In the genomic region with DNA sequence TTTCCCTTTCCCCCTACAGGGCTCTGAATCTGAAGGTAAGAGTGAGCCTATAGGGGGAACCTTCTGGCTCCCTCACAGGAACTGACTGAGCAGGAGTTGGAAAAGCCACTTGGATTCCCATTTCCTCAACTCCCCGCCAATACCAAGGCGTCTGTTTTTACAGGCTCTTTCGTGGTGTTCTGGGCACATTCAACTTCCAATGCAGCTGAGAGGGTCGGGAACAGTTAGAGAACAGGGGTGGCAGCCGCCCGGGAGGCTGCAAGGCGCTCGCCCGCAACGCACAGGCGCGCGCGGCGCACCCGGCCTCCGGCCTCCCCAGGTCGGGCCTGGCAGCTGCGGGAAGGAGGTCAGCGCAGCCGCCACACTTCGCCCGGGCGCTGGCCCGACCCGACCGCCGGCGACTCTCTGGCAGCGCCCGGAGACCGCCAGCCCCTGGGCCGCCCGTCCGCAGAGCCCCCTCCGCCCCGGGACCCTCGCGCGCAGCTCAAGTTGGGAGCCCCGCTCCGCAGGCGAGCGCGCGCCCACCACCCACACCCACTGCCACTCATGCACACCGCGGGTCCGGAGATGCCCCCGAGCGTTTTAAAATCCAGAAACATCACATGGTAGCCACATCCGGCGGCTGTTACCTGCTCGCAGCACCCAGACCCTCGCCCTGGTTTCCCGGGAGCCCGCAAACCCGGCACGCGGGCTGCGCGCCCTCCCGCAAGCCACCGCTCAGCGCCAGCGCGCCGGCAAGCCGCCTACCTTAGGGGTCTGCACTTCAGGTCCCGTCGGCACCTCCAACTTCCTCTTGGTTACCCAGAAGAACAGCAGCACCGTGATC, we compare ENCODE assay signal across 9 cellular contexts. TPM values are rescaled to one million over a fixed set of nuclear protein-coding genes. Genes with fewer than 3 reads are reported as not detected.
DNase-seq lines count a peak whose midpoint lies in the region; ATAC-seq and TF ChIP-seq lines count a peak whose summit lies in the region.
"Had no signal": no experiment of that assay in that cellular context is flagged by ENCODE, and none has a peak within 500 bp of the region (broad histone marks: within the 10 kb centered on the region; RNA-seq: fewer than 3 reads in every experiment).

No MANE protein-coding gene starts in this region.

- TF ChIP-seq CTCF in CD14-positive monocyte (IDR thresholded peaks at IDR 0.05), result no peak

- no peak for TF ChIP-seq POLR2A in GM18505 (IDR thresholded peaks at IDR 0.05; ENCODE audit: borderline replicate concordance, extremely low read depth, insufficient read depth, insufficient read length)

- peaks cover 23 to 40% (median 34%) of the 10 kb centered on the region in 3 donors for H3K27me3 Mint-ChIP-seq in CD14-positive monocyte (ENCODE audit: low read depth in 3 of 3)
- peaks cover 65% of the 10 kb centered on the region for H3K27me3 Mint-ChIP-seq in activated naive CD8-positive, alpha-beta T cell treated with anti-CD3 and anti-CD28 coated beads, Interleukin-2, amount 10 ng/mL, durations not matched to agents 7 days and 5 days
- peaks cover 82% of the 10 kb centered on the region for H3K27me3 Mint-ChIP-seq in stimulated activated naive CD8-positive, alpha-beta T cell treated with anti-CD3 and anti-CD28 coated beads, Interleukin-15, amount 100 ng/mL, for 72 hours

- no peak overlapping the region for H3K27ac Mint-ChIP-seq in CD14-positive monocyte
- no peak overlapping the region for H3K27ac Mint-ChIP-seq in activated naive CD8-positive, alpha-beta T cell treated with anti-CD3 and anti-CD28 coated beads, Interleukin-2, amount 10 ng/mL, durations not matched to agents 7 days and 5 days
- H3K27ac Mint-ChIP-seq in stimulated activated naive CD8-positive, alpha-beta T cell treated with anti-CD3 and anti-CD28 coated beads, Interleukin-15, amount 100 ng/mL, for 72 hours, result peak overlapping the region in 1 of 2 donors; percentile 37

- POLR2A ChIA-PET in activated naive CD8-positive, alpha-beta T cell treated with anti-CD3 and anti-CD28 coated beads, Interleukin-2, amount 10 ng/mL, durations not matched to agents 7 days and 5 days (lab: Charles Lee), result no interaction called here

- peak overlapping the region; percentile 70 to 91 for H3K4me3 Mint-ChIP-seq in CD14-positive monocyte
- peak overlapping the region; percentile 53 for H3K4me3 Mint-ChIP-seq in activated naive CD8-positive, alpha-beta T cell treated with anti-CD3 and anti-CD28 coated beads, Interleukin-2, amount 10 ng/mL, durations not matched to agents 7 days and 5 days
- H3K4me3 Mint-ChIP-seq in stimulated activated naive CD8-positive, alpha-beta T cell treated with anti-CD3 and anti-CD28 coated beads, Interleukin-15, amount 100 ng/mL, for 72 hours, result peak overlapping the region; percentile 78 to 92

- intact Hi-C loops in CD14-positive monocyte (cut with micrococcal nuclease), result no loop called here

- peak; percentile 8 for ATAC-seq in HG02981 (IDR thresholded peaks at IDR 0.05; ENCODE audit: unreplicated experiment)
- peak; percentile 12 for ATAC-seq in activated naive CD8-positive, alpha-beta T cell treated with anti-CD3 and anti-CD28 coated beads, Interleukin-2, amount 10 ng/mL, durations not matched to agents 7 days and 5 days (ENCODE audit: low read depth)
- peak; percentile 32 for ATAC-seq in stimulated activated naive CD8-positive, alpha-beta T cell treated with anti-CD3 and anti-CD28 coated beads, Interleukin-15, amount 100 ng/mL, for 72 hours
- no peak for ATAC-seq in GM18511 (IDR thresholded peaks at IDR 0.05; ENCODE audit: unreplicated experiment)
- ATAC-seq in GM18505 (IDR thresholded peaks at IDR 0.05; ENCODE audit: unreplicated experiment), result no peak

- H3K9me3 Mint-ChIP-seq in CD14-positive monocyte, result peaks cover 0 to 4% (median 0%) of the 10 kb centered on the region in 7 donors
- no peaks in the 10 kb centered on the region for H3K9me3 Mint-ChIP-seq in activated naive CD8-positive, alpha-beta T cell treated with anti-CD3 and anti-CD28 coated beads, Interleukin-2, amount 10 ng/mL, durations not matched to agents 7 days and 5 days
- no peaks in the 10 kb centered on the region for H3K9me3 Mint-ChIP-seq in stimulated activated naive CD8-positive, alpha-beta T cell treated with anti-CD3 and anti-CD28 coated beads, Interleukin-15, amount 100 ng/mL, for 72 hours

- H3K36me3 Mint-ChIP-seq in CD14-positive monocyte, result peaks cover 0 to 2% of the 10 kb centered on the region in 2 donors
- H3K36me3 Mint-ChIP-seq in activated naive CD8-positive, alpha-beta T cell treated with anti-CD3 and anti-CD28 coated beads, Interleukin-2, amount 10 ng/mL, durations not matched to agents 7 days and 5 days, result no peaks in the 10 kb centered on the region

- peaks cover 11% of the 10 kb centered on the region for H3K4me1 Mint-ChIP-seq in CD14-positive monocyte
- peaks cover 6% of the 10 kb centered on the region for H3K4me1 Mint-ChIP-seq in activated naive CD8-positive, alpha-beta T cell treated with anti-CD3 and anti-CD28 coated beads, Interleukin-2, amount 10 ng/mL, durations not matched to agents 7 days and 5 days
- H3K4me1 Mint-ChIP-seq in stimulated activated naive CD8-positive, alpha-beta T cell treated with anti-CD3 and anti-CD28 coated beads, Interleukin-15, amount 100 ng/mL, for 72 hours, result peaks cover 14% of the 10 kb centered on the region

- DNase-seq in CD14-positive monocyte (ENCODE audit: low spot score), result no peak
- no peak for DNase-seq in activated naive CD8-positive, alpha-beta T cell treated with anti-CD3 and anti-CD28 coated beads, Interleukin-2, amount 10 ng/mL, durations not matched to agents 7 days and 5 days
- peak; percentile 66 for DNase-seq in iPS-NIHi11 (ENCODE audit: low spot score)
- DNase-seq in stimulated activated naive CD8-positive, alpha-beta T cell treated with anti-CD3 and anti-CD28 coated beads, Interleukin-15, amount 100 ng/mL, for 72 hours, result peak in 1 of 2 donors; percentile 11
- no peak for DNase-seq in GDM1 (lab: John Stamatoyannopoulos, UW)

RNA-seq across cellular contexts. Expression of gene GALNT14, which starts 0.8 kb away (rescaled TPM):
- under 1 TPM in 1 of 2 donors, not detected in 1; 0.33 TPM for polyA plus RNA-seq in CD14-positive monocyte
- total RNA-seq in activated naive CD8-positive, alpha-beta T cell treated with anti-CD3 and anti-CD28 coated beads, Interleukin-2, amount 10 ng/mL, durations not matched to agents 7 days and 5 days, result not detected
- total RNA-seq: LHCN-M2 had no signal

Comparison
In these comparisons a context has a peak if more than half of its experiments do, and no peak if none do; other contexts are left out.
1. ATAC-seq: peak in HG02981 (single experiment), activated naive CD8-positive, alpha-beta T cell treated with anti-CD3 and anti-CD28 coated beads, Interleukin-2, amount 10 ng/mL, durations not matched to agents 7 days and 5 days (single experiment) and stimulated activated naive CD8-positive, alpha-beta T cell treated with anti-CD3 and anti-CD28 coated beads, Interleukin-15, amount 100 ng/mL, for 72 hours (single experiment); none in GM18511 (single experiment) and GM18505 (single experiment).
2. Peak in every context shown above with its lines, with median percentiles within 50 percentile points of each other: H3K4me3 Mint-ChIP-seq.